In the genomic region with DNA sequence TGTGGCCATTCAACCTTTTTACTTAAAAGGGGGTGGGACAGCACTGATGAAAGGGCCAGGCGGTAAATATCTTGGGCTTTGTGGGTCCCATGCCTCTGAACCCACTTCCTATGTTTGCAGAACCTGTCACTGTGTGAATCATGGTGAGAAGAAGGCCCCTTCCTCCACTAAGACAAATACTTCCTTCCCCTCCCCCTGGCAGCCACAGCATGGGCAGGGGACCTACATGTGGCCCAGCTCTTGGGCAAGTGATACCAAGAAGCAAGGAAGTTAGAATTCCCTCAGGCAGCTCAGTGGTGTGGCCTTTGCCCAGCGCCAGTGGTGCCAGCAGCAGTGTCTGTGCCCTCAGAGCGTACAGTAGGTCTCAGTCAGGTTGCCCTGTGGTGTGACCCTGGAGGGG, we compare ENCODE assay signal across 9 cellular contexts.
DNase-seq lines count a peak whose midpoint lies in the region; ATAC-seq and TF ChIP-seq lines count a peak whose summit lies in the region.
"Had no signal": no experiment of that assay in that cellular context is flagged by ENCODE, and none has a peak within 500 bp of the region (broad histone marks: within the 10 kb centered on the region; RNA-seq: fewer than 3 reads in every experiment).

No MANE protein-coding gene starts in this region.

- H3K27me3 ChIP-seq in CD8-positive, alpha-beta T cell (ENCODE audit: insufficient read depth, low read length), result no peaks in the 10 kb centered on the region
- H3K27me3 ChIP-seq in breast epithelium (no peaks in the 10 kb centered on the region), tibial nerve (no peaks in the 10 kb centered on the region), MG63 (no peaks in the 10 kb centered on the region)

- WGBS in tibial nerve, 2 donors, result 70 to 75% methylated on average over 3 of the region's 3 CpGs

- TF ChIP-seq EP300 in tibial nerve (IDR thresholded peaks at IDR 0.05), result no peak

- peaks cover 3% of the 10 kb centered on the region for H3K9me3 Mint-ChIP-seq in CD8-positive, alpha-beta T cell
- H3K9me3 Mint-ChIP-seq in activated T-cell treated with anti-CD3 and anti-CD28 coated beads, Interleukin-2, amount 50 U/mL, for 24 hours, result peaks cover 4% of the 10 kb centered on the region
- peaks cover 2% of the 10 kb centered on the region for H3K9me3 Mint-ChIP-seq in nephron

- peak overlapping the region; percentile 38 for H3K4me3 Mint-ChIP-seq in CD8-positive, alpha-beta T cell
- no peak overlapping the region for H3K4me3 Mint-ChIP-seq in activated T-cell treated with anti-CD3 and anti-CD28 coated beads, Interleukin-2, amount 50 U/mL, for 24 hours
- H3K4me3 Mint-ChIP-seq in nephron, result no peak overlapping the region

- CTCF ChIA-PET in CD8-positive, alpha-beta T cell (lab: Charles Lee), result interaction anchor here (0.6 to 3.9 kb wide), 8 partner anchors 8 to 85 kb away, joined by 3 to 25 read pairs (median 4); no protein-coding TSS in a partner anchor

- peak in 6 of 7 experiments; percentile 23 to 68 (median 48) for DNase-seq in CD8-positive, alpha-beta T cell
- DNase-seq in NOMO-1 (lab: John Stamatoyannopoulos, UW; ENCODE audit: unreplicated experiment in 2 of 2), result peak; percentile 48 to 54
- DNase-seq in activated T-cell treated with anti-CD3 and anti-CD28 coated beads, Interleukin-2, amount 50 U/mL, for 24 hours, result no peak
- no peak for DNase-seq in breast epithelium (ENCODE audit: low spot score in 2 of 2)
- no peak for DNase-seq in tibial nerve (ENCODE audit: low spot score in 2 of 2)
- DNase-seq in NCI-H1048 (lab: John Stamatoyannopoulos, UW), result no peak
- no peak for DNase-seq in MG63
- DNase-seq: psoas muscle had no signal

- H3K36me3 Mint-ChIP-seq in CD8-positive, alpha-beta T cell, result no peaks in the 10 kb centered on the region
- no peaks in the 10 kb centered on the region for H3K36me3 Mint-ChIP-seq in activated T-cell treated with anti-CD3 and anti-CD28 coated beads, Interleukin-2, amount 50 U/mL, for 24 hours (ENCODE audit: low read depth)
- no peaks in the 10 kb centered on the region for H3K36me3 Mint-ChIP-seq in nephron (ENCODE audit: low read depth)

- H3K27ac Mint-ChIP-seq in CD8-positive, alpha-beta T cell, result peak overlapping the region; percentile 91
- peak overlapping the region; percentile 70 for H3K27ac Mint-ChIP-seq in activated T-cell treated with anti-CD3 and anti-CD28 coated beads, Interleukin-2, amount 50 U/mL, for 24 hours
- peak overlapping the region in 2 of 3 experiments; percentile 51 to 63 for H3K27ac Mint-ChIP-seq in nephron

- peak; percentile 13 for ATAC-seq in CD8-positive, alpha-beta T cell
- ATAC-seq: psoas muscle had no signal

- TF ChIP-seq POLR2A in breast epithelium (IDR thresholded peaks at IDR 0.05) (no peak), tibial nerve (IDR thresholded peaks at IDR 0.05) (no peak)

- H3K4me1 Mint-ChIP-seq in CD8-positive, alpha-beta T cell (ENCODE audit: low read depth), result peaks cover 69% of the 10 kb centered on the region
- H3K4me1 Mint-ChIP-seq in activated T-cell treated with anti-CD3 and anti-CD28 coated beads, Interleukin-2, amount 50 U/mL, for 24 hours (ENCODE audit: low read depth), result peaks cover 59% of the 10 kb centered on the region
- peaks cover 31% of the 10 kb centered on the region for H3K4me1 Mint-ChIP-seq in nephron

- H3K27me3 Mint-ChIP-seq in CD8-positive, alpha-beta T cell (ENCODE audit: low read depth), result no peaks in the 10 kb centered on the region
- H3K27me3 Mint-ChIP-seq in activated T-cell treated with anti-CD3 and anti-CD28 coated beads, Interleukin-2, amount 50 U/mL, for 24 hours, result no peaks in the 10 kb centered on the region
- no peaks in the 10 kb centered on the region for H3K27me3 Mint-ChIP-seq in nephron (ENCODE audit: low read depth)

- H3K27ac ChIP-seq in CD8-positive, alpha-beta T cell (ENCODE audit: low read depth, low read length), result peak overlapping the region; percentile 50
- H3K27ac ChIP-seq in breast epithelium (no peak overlapping the region), tibial nerve (peak overlapping the region in 1 of 4 donors; percentile 10)
- H3K27ac ChIP-seq: psoas muscle had no signal

- POLR2A ChIA-PET in CD8-positive, alpha-beta T cell (lab: Charles Lee), result interaction anchor here (1.5 to 6.4 kb wide), 3 partner anchors 9 to 14 kb away, joined by 7 to 37 read pairs (median 10); no protein-coding TSS in a partner anchor

- no peak for TF ChIP-seq CTCF in CD8-positive, alpha-beta T cell (IDR thresholded peaks at IDR 0.05)
- TF ChIP-seq CTCF in nephron (IDR thresholded peaks at IDR 0.05; ENCODE audit: unreplicated experiment in 3 of 3) (no peak), breast epithelium (IDR thresholded peaks at IDR 0.05) (no peak), tibial nerve (IDR thresholded peaks at IDR 0.05) (no peak)

- H3K4me1 ChIP-seq in CD8-positive, alpha-beta T cell (ENCODE audit: insufficient read depth, low read length), result peaks cover 61% of the 10 kb centered on the region
- no peaks in the 10 kb centered on the region for H3K4me1 ChIP-seq in breast epithelium
- peaks cover 0 to 13% (median 8%) of the 10 kb centered on the region in 4 donors for H3K4me1 ChIP-seq in tibial nerve

- no peak overlapping the region for H3K4me3 ChIP-seq in CD8-positive, alpha-beta T cell (ENCODE audit: low read depth, low read length)
- H3K4me3 ChIP-seq in breast epithelium, result no peak overlapping the region
- H3K4me3 ChIP-seq in tibial nerve, result no peak overlapping the region
- H3K4me3 ChIP-seq in MG63, result no peak overlapping the region
- H3K4me3 ChIP-seq: psoas muscle had no signal

- H3K9me3 ChIP-seq in CD8-positive, alpha-beta T cell (ENCODE audit: low read length), result no peaks in the 10 kb centered on the region
- H3K9me3 ChIP-seq in breast epithelium, result no peaks in the 10 kb centered on the region
- no peaks in the 10 kb centered on the region for H3K9me3 ChIP-seq in tibial nerve
- no peaks in the 10 kb centered on the region for H3K9me3 ChIP-seq in MG63
- H3K9me3 ChIP-seq: psoas muscle had no signal

- intact Hi-C loops in CD8-positive, alpha-beta T cell (cut with DNase I, micrococcal nuclease), result loop anchor here (1.0 to 10.0 kb wide), 5 partner anchors 8 to 752 kb away; a partner anchor contains a TSS
- intact Hi-C loops in breast epithelium (cut with DNase I; ENCODE audit: low total_unique reads), result no loop called here

- H3K36me3 ChIP-seq in CD8-positive, alpha-beta T cell (ENCODE audit: insufficient read depth, low read length), result no peaks in the 10 kb centered on the region
- no peaks in the 10 kb centered on the region for H3K36me3 ChIP-seq in breast epithelium
- H3K36me3 ChIP-seq in tibial nerve, result no peaks in the 10 kb centered on the region
- H3K36me3 ChIP-seq in MG63, result no peaks in the 10 kb centered on the region

Comparison
In these comparisons a context has a peak if more than half of its experiments do, and no peak if none do; other contexts are left out.
1. DNase-seq: peak in CD8-positive, alpha-beta T cell (6 of 7) and NOMO-1 (2 of 2); none in activated T-cell treated with anti-CD3 and anti-CD28 coated beads, Interleukin-2, amount 50 U/mL, for 24 hours (single experiment), breast epithelium (0 of 2), tibial nerve (0 of 2), NCI-H1048 (single experiment) and MG63 (single experiment).
2. Peak in every context shown above with its lines, with median percentiles within 50 percentile points of each other: H3K27ac Mint-ChIP-seq.